ENCODE assay signal across 14 cellular contexts in genomic region chr10:8069108-8069507, GRCh38. TPM values are rescaled to one million over a fixed set of nuclear protein-coding genes. Genes with fewer than 3 reads are reported as not detected.
DNase-seq lines count a peak whose midpoint lies in the region; ATAC-seq and TF ChIP-seq lines count a peak whose summit lies in the region.
"Had no signal": no experiment of that assay in that cellular context is flagged by ENCODE, and none has a peak within 500 bp of the region (broad histone marks: within the 10 kb centered on the region; RNA-seq: fewer than 3 reads in every experiment).

No MANE protein-coding gene starts in this region.

- H3K4me2 ChIP-seq in DND-41 (ENCODE audit: insufficient read depth, low read length) (0 out of 2 replicates have a peak overlapping the region, but pooled peaks have one; percentile 3), mesenchymal stem cell (ENCODE audit: low read length, poor library complexity, severe bottlenecking) (no peak overlapping the region)

- H3K14ac ChIP-seq in mesenchymal stem cell (ENCODE audit: low read length in 2 of 2): no peak overlapping the region

- no peak overlapping the region for H2BK15ac ChIP-seq in mesenchymal stem cell (ENCODE audit: low read depth, poor library complexity, severe bottlenecking)

- H3K36me3 ChIP-seq in DND-41 (ENCODE audit: insufficient read depth, low read length): peaks cover 99% of the 10 kb centered on the region
- no peaks in the 10 kb centered on the region for H3K36me3 ChIP-seq in mesenchymal stem cell (ENCODE audit: control insufficient read depth in 1 of 2, insufficient read depth in 2 of 2, low read depth in 1 of 2, low read length in 2 of 2)

- no peaks in the 10 kb centered on the region for H3K9me3 ChIP-seq in DND-41 (ENCODE audit: insufficient read depth, low read length, severe bottlenecking)
- H3K9me3 ChIP-seq in mesenchymal stem cell (ENCODE audit: control insufficient read depth, low read length): no peaks in the 10 kb centered on the region
- H3K9me3 ChIP-seq: body of pancreas had no signal

- no peak for TF ChIP-seq CTCF in DND-41 (IDR thresholded peaks at IDR 0.05; ENCODE audit: borderline replicate concordance, extremely low read depth, low read length, poor library complexity, severe bottlenecking)

- peak overlapping the region; percentile 64 to 71 for H3K27ac Mint-ChIP-seq in T-cell
- H3K27ac Mint-ChIP-seq: stimulated activated naive B cell treated with anti-CD40 and anti-IgM and Interleukin-4, amounts not matched to agents 10 μg/mL and 1 μg/mL and 100 μg/mL, for 72 hours had no signal

- H2AFZ ChIP-seq in DND-41 (ENCODE audit: low read depth, low read length) (no peak overlapping the region), mesenchymal stem cell (ENCODE audit: low read depth, low read length) (no peak overlapping the region)

- CTCF ChIA-PET in T-cell (lab: Charles Lee): no interaction called here

- ATAC-seq in DND-41 (ENCODE audit: insufficient read depth, low read depth) (peak; percentile 44; the same call in 2 of the 3 replicates), GM18907 (IDR thresholded peaks at IDR 0.05; ENCODE audit: unreplicated experiment) (peak; percentile 32), T-cell (replicated peaks in 1 of 4) (no peak)
- ATAC-seq: body of pancreas, sciatic nerve had no signal

- peak overlapping the region in 1 of 2 experiments; percentile 75 for H3K18ac ChIP-seq in mesenchymal stem cell (ENCODE audit: low read depth in 1 of 2, low read length in 2 of 2)

- H3K4me1 ChIP-seq in DND-41 (ENCODE audit: insufficient read depth, low read length): peaks cover 41% of the 10 kb centered on the region
- H3K4me1 ChIP-seq in mesenchymal stem cell (ENCODE audit: control insufficient read depth, insufficient read depth, low read depth, low read length): peaks cover 2% of the 10 kb centered on the region
- H3K4me1 ChIP-seq: body of pancreas had no signal

- 94% methylated on average over 7 of the region's 7 CpGs for WGBS in mesenchymal stem cell

- H4K8ac ChIP-seq in mesenchymal stem cell (ENCODE audit: low read length): peak overlapping the region; percentile 63

- H3K4me3 ChIP-seq in DND-41 (ENCODE audit: low read depth in 1 of 2, low read length in 2 of 2) (no peak overlapping the region), mesenchymal stem cell (ENCODE audit: insufficient read depth in 1 of 2, low read depth in 1 of 2, low read length in 2 of 2) (no peak overlapping the region)
- H3K4me3 ChIP-seq: body of pancreas had no signal

- no peaks in the 10 kb centered on the region for H3K27me3 Mint-ChIP-seq in T-cell

- peak overlapping the region in 1 of 3 donors; percentile 21 for H3K4me3 Mint-ChIP-seq in T-cell
- H3K4me3 Mint-ChIP-seq: stimulated activated naive B cell treated with anti-CD40 and anti-IgM and Interleukin-4, amounts not matched to agents 10 μg/mL and 1 μg/mL and 100 μg/mL, for 72 hours had no signal

- H4K91ac ChIP-seq in mesenchymal stem cell (ENCODE audit: low read length): peak overlapping the region; percentile 72

- no peak overlapping the region for H2BK12ac ChIP-seq in mesenchymal stem cell (ENCODE audit: low read length in 2 of 2)

- H3K27me3 ChIP-seq in DND-41 (ENCODE audit: insufficient read depth, low read length, poor library complexity): no peaks in the 10 kb centered on the region
- peaks cover 15 to 54% of the 10 kb centered on the region in 2 experiments for H3K27me3 ChIP-seq in mesenchymal stem cell (ENCODE audit: control insufficient read depth in 1 of 2, insufficient read depth in 1 of 2, low read length in 2 of 2)

- no peak overlapping the region for H2AK5ac ChIP-seq in mesenchymal stem cell (ENCODE audit: low read length, severe bottlenecking)

- H3K9ac ChIP-seq in DND-41 (ENCODE audit: low read depth, low read length) (no peak overlapping the region), mesenchymal stem cell (ENCODE audit: low read length) (no peak overlapping the region)

- H3K4me1 Mint-ChIP-seq in T-cell: peaks cover 78 to 90% (median 86%) of the 10 kb centered on the region in 3 donors

- H3K9me3 Mint-ChIP-seq in T-cell: no peaks in the 10 kb centered on the region

- no peak overlapping the region for H2BK5ac ChIP-seq in mesenchymal stem cell (ENCODE audit: low read depth, low read length, poor library complexity, severe bottlenecking)

- H4K20me1 ChIP-seq in DND-41 (ENCODE audit: insufficient read depth, low read length): peaks cover 60% of the 10 kb centered on the region

- no peak overlapping the region for H2BK120ac ChIP-seq in mesenchymal stem cell (ENCODE audit: low read depth, low read length)

- H3K79me2 ChIP-seq in DND-41 (ENCODE audit: insufficient read depth, low read length): peaks cover 87% of the 10 kb centered on the region

- DNase-seq in DND-41: no peak
- no peak for DNase-seq in T-cell
- no peak for DNase-seq in mesenchymal stem cell
- no peak for DNase-seq in hypothalamus (lab: John Stamatoyannopoulos, UW)
- DNase-seq in DMS153 treated with DMSO at 0.1 percent for 48 hours (lab: John Stamatoyannopoulos, UW; ENCODE audit: unreplicated experiment): no peak
- DNase-seq in UCSD-AML1 (lab: John Stamatoyannopoulos, UW; ENCODE audit: unreplicated experiment): no peak
- DNase-seq: body of pancreas; HCEC 1CT; mammary epithelial cell; NCI-H2081; stimulated activated CD4-positive, alpha-beta T cell treated with anti-CD3 and anti-CD28 coated beads, Interleukin-4, amount 100 ng/mL, for 4 hours; stimulated activated naive B cell treated with anti-CD40 and anti-IgM and Interleukin-4, amounts not matched to agents 10 μg/mL and 1 μg/mL and 100 μg/mL, for 72 hours had no signal

- peaks cover 84% of the 10 kb centered on the region for H3K36me3 Mint-ChIP-seq in T-cell

- H3K27ac ChIP-seq in DND-41 (ENCODE audit: low read length) (peak overlapping the region; percentile 37), mesenchymal stem cell (ENCODE audit: low read length, poor library complexity, severe bottlenecking) (no peak overlapping the region)
- H3K27ac ChIP-seq: body of pancreas had no signal

- H3K23ac ChIP-seq in mesenchymal stem cell (ENCODE audit: low read length in 2 of 2): no peak overlapping the region

- no peak overlapping the region for H3K4ac ChIP-seq in mesenchymal stem cell (ENCODE audit: low read depth in 1 of 2, low read length in 2 of 2)

- POLR2A ChIA-PET in T-cell (lab: Charles Lee): no interaction called here

- H3K79me1 ChIP-seq in mesenchymal stem cell (replicated peaks; ENCODE audit: low read length, poor library complexity, severe bottlenecking): no peaks in the 10 kb centered on the region

RNA-seq across cellular contexts. Expression of gene GATA3, which starts 14.6 kb away (rescaled TPM):
- 10 to 100 TPM; 47.2 to 98.1 (median 59.9) TPM for total RNA-seq in T-cell
- polyA plus RNA-seq in mesenchymal stem cell (2013, experiment 1 of 2): 8.4 TPM
- polyA plus RNA-seq in mesenchymal stem cell (2013, experiment 2 of 2): 8.8 TPM

Comparison
In these comparisons a context has a peak if more than half of its experiments do, and no peak if none do; other contexts are left out.
1. ATAC-seq: peak in DND-41 (single experiment) and GM18907 (single experiment); none in T-cell (0 of 4).